1 cellular context compared by ENCODE assay signal in the genomic region with DNA sequence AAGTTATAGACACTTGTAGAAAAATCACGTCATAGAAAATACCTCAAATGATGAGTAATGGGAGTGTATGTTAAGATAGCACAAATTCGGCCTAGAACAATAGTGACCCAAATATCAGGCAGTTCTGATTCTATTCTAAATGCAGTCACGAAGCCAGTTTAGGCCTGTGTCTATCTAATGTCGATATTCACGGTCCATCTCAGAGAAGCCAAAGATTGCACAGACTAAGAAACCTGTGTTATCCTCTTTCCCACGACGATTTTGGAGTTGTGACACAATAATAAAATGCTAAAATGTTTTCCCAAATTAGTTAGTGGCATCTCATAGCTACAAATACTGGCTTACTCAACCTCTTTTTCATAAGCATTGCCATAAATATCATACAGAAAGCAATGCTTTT.
TF ChIP-seq lines count a peak whose summit lies in the region.

No MANE protein-coding gene starts in this region.

TF ChIP-seq in endothelial cell of umbilical vein, 7 proteins besides CTCF, POLR2A, EP300 and RAD21:
- no peak for TF ChIP-seq GATA2 (IDR thresholded peaks at IDR 0.05; ENCODE audit: insufficient read depth, insufficient read length, low read depth, low read length)
